ENCODE assay signal across 2 cellular contexts in the genomic region with DNA sequence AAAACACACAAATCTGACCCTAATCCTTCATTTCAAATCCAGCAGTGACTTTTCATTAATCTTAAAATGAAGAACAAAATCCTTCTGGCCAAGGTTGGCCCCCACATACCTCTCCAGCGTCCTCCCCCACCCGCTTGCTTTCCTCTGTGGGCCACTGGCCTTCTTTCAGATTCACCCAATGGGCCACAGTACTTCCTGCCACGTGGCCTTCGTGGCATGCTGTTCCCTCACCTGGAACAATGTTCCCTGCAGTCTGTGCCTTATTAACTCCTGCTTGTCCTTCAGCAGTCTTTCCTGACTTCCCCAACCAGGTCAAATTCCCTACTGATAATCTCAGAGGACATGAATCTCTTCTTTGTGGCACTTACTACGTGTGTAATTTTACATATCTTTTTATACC.
TF ChIP-seq lines count a peak whose summit lies in the region.

No MANE protein-coding gene starts in this region.

TF ChIP-seq in Ishikawa, 13 proteins besides CTCF, POLR2A, EP300 and RAD21:
- no peak for TF ChIP-seq TEAD4 (IDR thresholded peaks at IDR 0.05)
- TF ChIP-seq, protein P1, sequence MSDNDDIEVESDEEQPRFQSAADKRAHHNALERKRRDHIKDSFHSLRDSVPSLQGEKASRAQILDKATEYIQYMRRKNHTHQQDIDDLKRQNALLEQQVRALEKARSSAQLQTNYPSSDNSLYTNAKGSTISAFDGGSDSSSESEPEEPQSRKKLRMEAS (IDR thresholded peaks at IDR 0.05), result peak; percentile 51; the same call in 1 of the 2 replicates
- TF ChIP-seq, protein P2, sequence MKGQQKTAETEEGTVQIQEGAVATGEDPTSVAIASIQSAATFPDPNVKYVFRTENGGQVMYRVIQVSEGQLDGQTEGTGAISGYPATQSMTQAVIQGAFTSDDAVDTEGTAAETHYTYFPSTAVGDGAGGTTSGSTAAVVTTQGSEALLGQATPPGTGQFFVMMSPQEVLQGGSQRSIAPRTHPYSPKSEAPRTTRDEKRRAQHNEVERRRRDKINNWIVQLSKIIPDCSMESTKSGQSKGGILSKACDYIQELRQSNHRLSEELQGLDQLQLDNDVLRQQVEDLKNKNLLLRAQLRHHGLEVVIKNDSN (IDR thresholded peaks at IDR 0.05), result peak; percentile 71
TF ChIP-seq in Ishikawa: peak in this region for 2.

TF ChIP-seq in GM12878, 131 proteins besides CTCF, POLR2A, EP300 and RAD21:
- TF ChIP-seq ZNF207 (IDR thresholded peaks at IDR 0.05; ENCODE audit: borderline replicate concordance) (no peak), POLR2AphosphoS2 (IDR thresholded peaks at IDR 0.05; ENCODE audit: low read depth, low read length) (no peak), ZNF24 (IDR thresholded peaks at IDR 0.05) (no peak), FOXK2 (IDR thresholded peaks at IDR 0.05) (no peak), TAF1 (IDR thresholded peaks at IDR 0.05; ENCODE audit: borderline replicate concordance, low read depth, low read length) (no peak), YY1 (IDR thresholded peaks at IDR 0.05; ENCODE audit: low read depth, low read length) (no peak), SP1 (IDR thresholded peaks at IDR 0.05; ENCODE audit: low read depth, low read length) (no peak), MTA2 (IDR thresholded peaks at IDR 0.05; ENCODE audit: low read depth) (no peak), RAD51 (IDR thresholded peaks at IDR 0.05) (peak; percentile 63; the same call in 1 of the 2 replicates), ZNF384 (IDR thresholded peaks at IDR 0.05; ENCODE audit: borderline replicate concordance, low read depth, low read length) (no peak), CEBPB (IDR thresholded peaks at IDR 0.05; ENCODE audit: borderline replicate concordance in 1 of 2, low read depth in 2 of 2, low read length in 2 of 2) (no peak), RFX5 (IDR thresholded peaks at IDR 0.05; ENCODE audit: low read depth, low read length) (no peak), PML (IDR thresholded peaks at IDR 0.05; ENCODE audit: low read length) (no peak), CHD1 (IDR thresholded peaks at IDR 0.05; ENCODE audit: low read depth, low read length) (no peak), TCF7 (IDR thresholded peaks at IDR 0.05; ENCODE audit: borderline replicate concordance) (no peak), TBL1XR1 (IDR thresholded peaks at IDR 0.05; ENCODE audit: low read depth, low read length) (no peak), RUNX3 (IDR thresholded peaks at IDR 0.05; ENCODE audit: low read length) (peak; percentile 57), BHLHE40 (IDR thresholded peaks at IDR 0.05; ENCODE audit: borderline replicate concordance in 1 of 2, low read depth in 2 of 2, low read length in 1 of 2) (no peak), HDAC6 (IDR thresholded peaks at IDR 0.05; ENCODE audit: unreplicated experiment) (no peak), CHD4 (IDR thresholded peaks at IDR 0.05) (no peak), EGR1 (IDR thresholded peaks at IDR 0.05; ENCODE audit: borderline replicate concordance in 1 of 2, low read depth in 2 of 2, low read length in 2 of 2) (no peak), TCF12 (IDR thresholded peaks at IDR 0.05; ENCODE audit: low read depth, low read length) (no peak), IRF4 (IDR thresholded peaks at IDR 0.05; ENCODE audit: low read depth, low read length) (no peak), SREBF2 (IDR thresholded peaks at IDR 0.05; ENCODE audit: low read length) (no peak), IKZF2 (IDR thresholded peaks at IDR 0.05) (peak in 1 of 2 experiments; percentile 8; a peak in 2 of 4 replicates), NRF1 (conservative IDR thresholded peaks at IDR 0.05; ENCODE audit: low read depth, low read length) (no peak)
- TF ChIP-seq, protein P3, sequence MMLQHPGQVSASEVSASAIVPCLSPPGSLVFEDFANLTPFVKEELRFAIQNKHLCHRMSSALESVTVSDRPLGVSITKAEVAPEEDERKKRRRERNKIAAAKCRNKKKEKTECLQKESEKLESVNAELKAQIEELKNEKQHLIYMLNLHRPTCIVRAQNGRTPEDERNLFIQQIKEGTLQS (IDR thresholded peaks at IDR 0.05; ENCODE audit: borderline replicate concordance, extremely low read depth, low read depth, low read length), result no peak
- TF ChIP-seq, protein P2 (IDR thresholded peaks at IDR 0.05; ENCODE audit: borderline replicate concordance, extremely low read length, insufficient read depth, low read depth, low read length), result peak; percentile 67
- TF ChIP-seq, protein P4, sequence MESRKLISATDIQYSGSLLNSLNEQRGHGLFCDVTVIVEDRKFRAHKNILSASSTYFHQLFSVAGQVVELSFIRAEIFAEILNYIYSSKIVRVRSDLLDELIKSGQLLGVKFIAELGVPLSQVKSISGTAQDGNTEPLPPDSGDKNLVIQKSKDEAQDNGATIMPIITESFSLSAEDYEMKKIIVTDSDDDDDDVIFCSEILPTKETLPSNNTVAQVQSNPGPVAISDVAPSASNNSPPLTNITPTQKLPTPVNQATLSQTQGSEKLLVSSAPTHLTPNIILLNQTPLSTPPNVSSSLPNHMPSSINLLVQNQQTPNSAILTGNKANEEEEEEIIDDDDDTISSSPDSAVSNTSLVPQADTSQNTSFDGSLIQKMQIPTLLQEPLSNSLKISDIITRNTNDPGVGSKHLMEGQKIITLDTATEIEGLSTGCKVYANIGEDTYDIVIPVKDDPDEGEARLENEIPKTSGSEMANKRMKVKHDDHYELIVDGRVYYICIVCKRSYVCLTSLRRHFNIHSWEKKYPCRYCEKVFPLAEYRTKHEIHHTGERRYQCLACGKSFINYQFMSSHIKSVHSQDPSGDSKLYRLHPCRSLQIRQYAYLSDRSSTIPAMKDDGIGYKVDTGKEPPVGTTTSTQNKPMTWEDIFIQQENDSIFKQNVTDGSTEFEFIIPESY (IDR thresholded peaks at IDR 0.05), result no peak
- TF ChIP-seq, protein P5, sequence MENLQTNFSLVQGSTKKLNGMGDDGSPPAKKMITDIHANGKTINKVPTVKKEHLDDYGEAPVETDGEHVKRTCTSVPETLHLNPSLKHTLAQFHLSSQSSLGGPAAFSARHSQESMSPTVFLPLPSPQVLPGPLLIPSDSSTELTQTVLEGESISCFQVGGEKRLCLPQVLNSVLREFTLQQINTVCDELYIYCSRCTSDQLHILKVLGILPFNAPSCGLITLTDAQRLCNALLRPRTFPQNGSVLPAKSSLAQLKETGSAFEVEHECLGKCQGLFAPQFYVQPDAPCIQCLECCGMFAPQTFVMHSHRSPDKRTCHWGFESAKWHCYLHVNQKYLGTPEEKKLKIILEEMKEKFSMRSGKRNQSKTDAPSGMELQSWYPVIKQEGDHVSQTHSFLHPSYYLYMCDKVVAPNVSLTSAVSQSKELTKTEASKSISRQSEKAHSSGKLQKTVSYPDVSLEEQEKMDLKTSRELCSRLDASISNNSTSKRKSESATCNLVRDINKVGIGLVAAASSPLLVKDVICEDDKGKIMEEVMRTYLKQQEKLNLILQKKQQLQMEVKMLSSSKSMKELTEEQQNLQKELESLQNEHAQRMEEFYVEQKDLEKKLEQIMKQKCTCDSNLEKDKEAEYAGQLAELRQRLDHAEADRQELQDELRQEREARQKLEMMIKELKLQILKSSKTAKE (IDR thresholded peaks at IDR 0.05; ENCODE audit: low read depth, poor library complexity, severe bottlenecking), result no peak
- TF ChIP-seq, protein P6, sequence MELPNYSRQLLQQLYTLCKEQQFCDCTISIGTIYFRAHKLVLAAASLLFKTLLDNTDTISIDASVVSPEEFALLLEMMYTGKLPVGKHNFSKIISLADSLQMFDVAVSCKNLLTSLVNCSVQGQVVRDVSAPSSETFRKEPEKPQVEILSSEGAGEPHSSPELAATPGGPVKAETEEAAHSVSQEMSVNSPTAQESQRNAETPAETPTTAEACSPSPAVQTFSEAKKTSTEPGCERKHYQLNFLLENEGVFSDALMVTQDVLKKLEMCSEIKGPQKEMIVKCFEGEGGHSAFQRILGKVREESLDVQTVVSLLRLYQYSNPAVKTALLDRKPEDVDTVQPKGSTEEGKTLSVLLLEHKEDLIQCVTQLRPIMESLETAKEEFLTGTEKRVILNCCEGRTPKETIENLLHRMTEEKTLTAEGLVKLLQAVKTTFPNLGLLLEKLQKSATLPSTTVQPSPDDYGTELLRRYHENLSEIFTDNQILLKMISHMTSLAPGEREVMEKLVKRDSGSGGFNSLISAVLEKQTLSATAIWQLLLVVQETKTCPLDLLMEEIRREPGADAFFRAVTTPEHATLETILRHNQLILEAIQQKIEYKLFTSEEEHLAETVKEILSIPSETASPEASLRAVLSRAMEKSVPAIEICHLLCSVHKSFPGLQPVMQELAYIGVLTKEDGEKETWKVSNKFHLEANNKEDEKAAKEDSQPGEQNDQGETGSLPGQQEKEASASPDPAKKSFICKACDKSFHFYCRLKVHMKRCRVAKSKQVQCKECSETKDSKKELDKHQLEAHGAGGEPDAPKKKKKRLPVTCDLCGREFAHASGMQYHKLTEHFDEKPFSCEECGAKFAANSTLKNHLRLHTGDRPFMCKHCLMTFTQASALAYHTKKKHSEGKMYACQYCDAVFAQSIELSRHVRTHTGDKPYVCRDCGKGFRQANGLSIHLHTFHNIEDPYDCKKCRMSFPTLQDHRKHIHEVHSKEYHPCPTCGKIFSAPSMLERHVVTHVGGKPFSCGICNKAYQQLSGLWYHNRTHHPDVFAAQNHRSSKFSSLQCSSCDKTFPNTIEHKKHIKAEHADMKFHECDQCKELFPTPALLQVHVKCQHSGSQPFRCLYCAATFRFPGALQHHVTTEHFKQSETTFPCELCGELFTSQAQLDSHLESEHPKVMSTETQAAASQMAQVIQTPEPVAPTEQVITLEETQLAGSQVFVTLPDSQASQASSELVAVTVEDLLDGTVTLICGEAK (IDR thresholded peaks at IDR 0.05; ENCODE audit: borderline replicate concordance), result no peak
- TF ChIP-seq, protein P7, sequence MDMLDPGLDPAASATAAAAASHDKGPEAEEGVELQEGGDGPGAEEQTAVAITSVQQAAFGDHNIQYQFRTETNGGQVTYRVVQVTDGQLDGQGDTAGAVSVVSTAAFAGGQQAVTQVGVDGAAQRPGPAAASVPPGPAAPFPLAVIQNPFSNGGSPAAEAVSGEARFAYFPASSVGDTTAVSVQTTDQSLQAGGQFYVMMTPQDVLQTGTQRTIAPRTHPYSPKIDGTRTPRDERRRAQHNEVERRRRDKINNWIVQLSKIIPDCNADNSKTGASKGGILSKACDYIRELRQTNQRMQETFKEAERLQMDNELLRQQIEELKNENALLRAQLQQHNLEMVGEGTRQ (IDR thresholded peaks at IDR 0.05; ENCODE audit: borderline replicate concordance, low read depth, low read length), result peak; percentile 31; the same call in 1 of the 2 replicates
- TF ChIP-seq, protein P8, sequence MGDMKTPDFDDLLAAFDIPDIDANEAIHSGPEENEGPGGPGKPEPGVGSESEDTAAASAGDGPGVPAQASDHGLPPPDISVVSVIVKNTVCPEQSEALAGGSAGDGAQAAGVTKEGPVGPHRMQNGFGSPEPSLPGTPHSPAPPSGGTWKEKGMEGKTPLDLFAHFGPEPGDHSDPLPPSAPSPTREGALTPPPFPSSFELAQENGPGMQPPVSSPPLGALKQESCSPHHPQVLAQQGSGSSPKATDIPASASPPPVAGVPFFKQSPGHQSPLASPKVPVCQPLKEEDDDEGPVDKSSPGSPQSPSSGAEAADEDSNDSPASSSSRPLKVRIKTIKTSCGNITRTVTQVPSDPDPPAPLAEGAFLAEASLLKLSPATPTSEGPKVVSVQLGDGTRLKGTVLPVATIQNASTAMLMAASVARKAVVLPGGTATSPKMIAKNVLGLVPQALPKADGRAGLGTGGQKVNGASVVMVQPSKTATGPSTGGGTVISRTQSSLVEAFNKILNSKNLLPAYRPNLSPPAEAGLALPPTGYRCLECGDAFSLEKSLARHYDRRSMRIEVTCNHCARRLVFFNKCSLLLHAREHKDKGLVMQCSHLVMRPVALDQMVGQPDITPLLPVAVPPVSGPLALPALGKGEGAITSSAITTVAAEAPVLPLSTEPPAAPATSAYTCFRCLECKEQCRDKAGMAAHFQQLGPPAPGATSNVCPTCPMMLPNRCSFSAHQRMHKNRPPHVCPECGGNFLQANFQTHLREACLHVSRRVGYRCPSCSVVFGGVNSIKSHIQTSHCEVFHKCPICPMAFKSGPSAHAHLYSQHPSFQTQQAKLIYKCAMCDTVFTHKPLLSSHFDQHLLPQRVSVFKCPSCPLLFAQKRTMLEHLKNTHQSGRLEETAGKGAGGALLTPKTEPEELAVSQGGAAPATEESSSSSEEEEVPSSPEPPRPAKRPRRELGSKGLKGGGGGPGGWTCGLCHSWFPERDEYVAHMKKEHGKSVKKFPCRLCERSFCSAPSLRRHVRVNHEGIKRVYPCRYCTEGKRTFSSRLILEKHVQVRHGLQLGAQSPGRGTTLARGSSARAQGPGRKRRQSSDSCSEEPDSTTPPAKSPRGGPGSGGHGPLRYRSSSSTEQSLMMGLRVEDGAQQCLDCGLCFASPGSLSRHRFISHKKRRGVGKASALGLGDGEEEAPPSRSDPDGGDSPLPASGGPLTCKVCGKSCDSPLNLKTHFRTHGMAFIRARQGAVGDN (IDR thresholded peaks at IDR 0.05), result 0 out of 2 replicates have a peak, but pooled peaks have one; percentile 41
- TF ChIP-seq, protein P9, sequence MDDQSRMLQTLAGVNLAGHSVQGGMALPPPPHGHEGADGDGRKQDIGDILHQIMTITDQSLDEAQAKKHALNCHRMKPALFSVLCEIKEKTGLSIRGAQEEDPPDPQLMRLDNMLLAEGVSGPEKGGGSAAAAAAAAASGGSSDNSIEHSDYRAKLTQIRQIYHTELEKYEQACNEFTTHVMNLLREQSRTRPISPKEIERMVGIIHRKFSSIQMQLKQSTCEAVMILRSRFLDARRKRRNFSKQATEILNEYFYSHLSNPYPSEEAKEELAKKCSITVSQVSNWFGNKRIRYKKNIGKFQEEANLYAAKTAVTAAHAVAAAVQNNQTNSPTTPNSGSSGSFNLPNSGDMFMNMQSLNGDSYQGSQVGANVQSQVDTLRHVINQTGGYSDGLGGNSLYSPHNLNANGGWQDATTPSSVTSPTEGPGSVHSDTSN (IDR thresholded peaks at IDR 0.05; ENCODE audit: insufficient replicate concordance, low read depth, low read length), result no peak
